ENCODE assay signal across 17 cellular contexts in genomic region chr5:41335596-41335995, GRCh38.
DNase-seq lines count a peak whose midpoint lies in the region; ATAC-seq, FAIRE-seq and TF ChIP-seq lines count a peak whose summit lies in the region.
"Had no signal": no experiment of that assay in that cellular context is flagged by ENCODE, and none has a peak within 500 bp of the region (broad histone marks: within the 10 kb centered on the region; RNA-seq: fewer than 3 reads in every experiment).

No MANE protein-coding gene starts in this region.

- DNase-seq in right cardiac atrium (no peak), left ventricle myocardium superior (no peak), SK-MEL-5 (ENCODE audit: low read depth, low spot score) (peak; percentile 59), globus pallidus (ENCODE audit: low spot score) (peak; percentile 38), pons (ENCODE audit: low spot score) (peak; percentile 52), right lobe of liver (no peak), urothelium cell line (ENCODE audit: low spot score) (no peak)
- DNase-seq: BE2C; CD4-positive, alpha-beta memory T cell; DND-41; GDM1 had no signal

- no peak for TF ChIP-seq POLR2A in right lobe of liver (IDR thresholded peaks at IDR 0.05)

- WGBS in right cardiac atrium, result 33% methylated on average over 1 of the region's 1 CpG
- 33% methylated on average over 1 of the region's 1 CpG for WGBS in right lobe of liver (ENCODE audit: insufficient coverage, low coverage, low lambda C conversion rate, missing lambda C conversion rate)

- no peaks in the 10 kb centered on the region for H3K9me3 ChIP-seq in right cardiac atrium (ENCODE audit: control insufficient read depth, low read length)
- no peaks in the 10 kb centered on the region for H3K9me3 ChIP-seq in right lobe of liver
- H3K9me3 ChIP-seq: BE2C, HAP-1 had no signal

- in situ Hi-C loops in SK-MEL-5 (cut with HindIII; ENCODE audit: low pct_unique_long_range_greater_than_20kb, low sequenced_read_pairs), result no loop called here

- H3K27me3 ChIP-seq in right cardiac atrium (ENCODE audit: control insufficient read depth, insufficient read depth) (no peaks in the 10 kb centered on the region), right lobe of liver (no peaks in the 10 kb centered on the region)
- H3K27me3 ChIP-seq: BE2C had no signal

- TF ChIP-seq CTCF in right lobe of liver (IDR thresholded peaks at IDR 0.05), result no peak

- no peak for FAIRE-seq in urothelium cell line (lab: Jason Lieb, UNC)
- FAIRE-seq: A204.1, GM12892, H1 had no signal

- peak overlapping the region; percentile 58 for H3K27ac ChIP-seq in right cardiac atrium (ENCODE audit: low read length)
- no peak overlapping the region for H3K27ac ChIP-seq in right lobe of liver
- H3K27ac ChIP-seq: C4-2B had no signal

- H3K4me1 ChIP-seq in right cardiac atrium (ENCODE audit: control insufficient read depth, insufficient read depth, low read length), result peaks cover 13% of the 10 kb centered on the region
- H3K4me1 ChIP-seq in right lobe of liver, result no peaks in the 10 kb centered on the region
- H3K4me1 ChIP-seq: BE2C, HAP-1 had no signal

- intact Hi-C loops in right cardiac atrium (cut with DNase I) (no loop called here), left ventricle myocardium superior (cut with micrococcal nuclease) (no loop called here), right lobe of liver (cut with DNase I) (no loop called here)

- no peaks in the 10 kb centered on the region for H3K36me3 ChIP-seq in right lobe of liver
- H3K36me3 ChIP-seq: BE2C, HAP-1 had no signal

- H3K4me3 ChIP-seq in right cardiac atrium (ENCODE audit: low read length) (no peak overlapping the region), right lobe of liver (no peak overlapping the region)
- H3K4me3 ChIP-seq: HAP-1 had no signal

- ATAC-seq in right cardiac atrium (no peak), left ventricle myocardium superior (no peak), HG03139 (IDR thresholded peaks at IDR 0.05; ENCODE audit: unreplicated experiment) (no peak), right lobe of liver (no peak)

Comparison
In these comparisons a context has a peak if more than half of its experiments do, and no peak if none do; other contexts are left out.
1. DNase-seq: peak in SK-MEL-5 (single experiment), globus pallidus (single experiment) and pons (single experiment); none in right cardiac atrium (0 of 3), left ventricle myocardium superior (single experiment), right lobe of liver (0 of 3) and urothelium cell line (single experiment).